In genomic region chr5:157026789-157027424, GRCh38 we compare ENCODE assay signal across 8 cellular contexts. TPM values are rescaled to one million over a fixed set of nuclear protein-coding genes. Genes with fewer than 3 reads are reported as not detected.
DNase-seq lines count a peak whose midpoint lies in the region; ATAC-seq and TF ChIP-seq lines count a peak whose summit lies in the region.

No MANE protein-coding gene starts in this region.

- peak overlapping the region; percentile 18 for H3K27ac Mint-ChIP-seq in CD8-positive, alpha-beta T cell

- H3K27ac ChIP-seq in CD8-positive, alpha-beta T cell (ENCODE audit: low read depth, low read length) = no peak overlapping the region
- no peak overlapping the region for H3K27ac ChIP-seq in RWPE1

- POLR2A ChIA-PET in CD8-positive, alpha-beta T cell (lab: Charles Lee) = no interaction called here
- POLR2A ChIA-PET in RWPE1 (lab: Yijun Ruan, JAX; ENCODE audit: low non-redundant PET) = no interaction called here

- no peaks in the 10 kb centered on the region for H3K9me3 ChIP-seq in CD8-positive, alpha-beta T cell (ENCODE audit: low read length)

- CTCF ChIA-PET in CD8-positive, alpha-beta T cell (lab: Charles Lee) = interaction anchor here (0.6 to 1.7 kb wide), 6 partner anchors 23 to 1203 kb away, joined by 3 to 4 read pairs (median 3); no protein-coding TSS in a partner anchor
- CTCF ChIA-PET in RWPE1 (lab: Yijun Ruan, JAX) = interaction anchor here (0.6 kb wide), 3 partner anchors 22 to 186 kb away, joined by 3 to 4 read pairs (median 4); no protein-coding TSS in a partner anchor

- H3K36me3 ChIP-seq in CD8-positive, alpha-beta T cell (ENCODE audit: insufficient read depth, low read length) = no peaks in the 10 kb centered on the region
- H3K36me3 ChIP-seq in H7 (replicated peaks; ENCODE audit: control insufficient read depth, insufficient read depth, low read length) (no peaks in the 10 kb centered on the region), kidney epithelial cell (ENCODE audit: control insufficient read depth, insufficient read depth, low read length) (no peaks in the 10 kb centered on the region)

- no peak overlapping the region for H3K4me3 Mint-ChIP-seq in CD8-positive, alpha-beta T cell

- peaks cover 35% of the 10 kb centered on the region for H3K4me1 ChIP-seq in CD8-positive, alpha-beta T cell (ENCODE audit: insufficient read depth, low read length)

- no peaks in the 10 kb centered on the region for H3K27me3 Mint-ChIP-seq in CD8-positive, alpha-beta T cell (ENCODE audit: low read depth)

- DNase-seq in CD8-positive, alpha-beta T cell = no peak
- DNase-seq in H7 (peak; percentile 73), RWPE1 (ENCODE audit: low spot score) (peak; percentile 82), kidney epithelial cell (ENCODE audit: low read depth) (no peak)
- DNase-seq in activated effector memory CD4-positive, alpha-beta T cell treated with Interleukin-2 at 50 U/mL for 16 hours = no peak

- peaks cover 54% of the 10 kb centered on the region for H3K4me1 Mint-ChIP-seq in CD8-positive, alpha-beta T cell (ENCODE audit: low read depth)

- TF ChIP-seq CTCF in CD8-positive, alpha-beta T cell (IDR thresholded peaks at IDR 0.05) = peak; percentile 28
- TF ChIP-seq CTCF in RWPE1 (conservative IDR thresholded peaks at IDR 0.05; ENCODE audit: low read depth) (peak; percentile 39), kidney epithelial cell (IDR thresholded peaks at IDR 0.05; ENCODE audit: insufficient read depth, low read length, poor library complexity, severe bottlenecking) (peak; percentile 81)

- H3K9me3 Mint-ChIP-seq in CD8-positive, alpha-beta T cell = no peaks in the 10 kb centered on the region

- intact Hi-C loops in CD8-positive, alpha-beta T cell (cut with DNase I, micrococcal nuclease) = loop anchor here in 1 of 2 experiments (5.0 kb wide), 1 partner anchor 135 kb away; no protein-coding TSS in a partner anchor

- no peak for ATAC-seq in CD8-positive, alpha-beta T cell
- ATAC-seq in GM19463 (IDR thresholded peaks at IDR 0.05; ENCODE audit: unreplicated experiment) = no peak
- no peak for ATAC-seq in HG03565 (IDR thresholded peaks at IDR 0.05; ENCODE audit: unreplicated experiment)
- ATAC-seq in HG02885 (IDR thresholded peaks at IDR 0.05; ENCODE audit: poor library complexity, unreplicated experiment) = no peak

- peaks cover 11% of the 10 kb centered on the region for H3K36me3 Mint-ChIP-seq in CD8-positive, alpha-beta T cell

- H3K4me3 ChIP-seq in CD8-positive, alpha-beta T cell (ENCODE audit: low read depth, low read length) = no peak overlapping the region
- H3K4me3 ChIP-seq in H7 (ENCODE audit: insufficient read depth, low read depth, low read length) = no peak overlapping the region
- H3K4me3 ChIP-seq in kidney epithelial cell (ENCODE audit: low read depth, low read length) = no peak overlapping the region

- H3K27me3 ChIP-seq in CD8-positive, alpha-beta T cell (ENCODE audit: insufficient read depth, low read length) = no peaks in the 10 kb centered on the region
- H3K27me3 ChIP-seq in H7 (ENCODE audit: control insufficient read depth, insufficient read depth, low read length) = no peaks in the 10 kb centered on the region
- H3K27me3 ChIP-seq in kidney epithelial cell (ENCODE audit: control insufficient read depth, insufficient read depth, low read length) = no peaks in the 10 kb centered on the region

RNA-seq across cellular contexts. Expression of gene HAVCR1, which starts 32.0 kb away (rescaled TPM):
- total RNA-seq in CD8-positive, alpha-beta T cell = 1 to 10 TPM; 2.3 to 2.6 TPM
- not detected in 2 replicates for total RNA-seq in H7 (2014; rRNA removed; shearing (Covaris generic))
- 0.29 and 1.4 TPM in 2 replicates for total RNA-seq in kidney epithelial cell

Comparison
In these comparisons a context has a peak if more than half of its experiments do, and no peak if none do; other contexts are left out.
1. DNase-seq: peak in H7 (single experiment) and RWPE1 (single experiment); none in CD8-positive, alpha-beta T cell (0 of 7), kidney epithelial cell (single experiment) and activated effector memory CD4-positive, alpha-beta T cell treated with Interleukin-2 at 50 U/mL for 16 hours (single experiment).
2. CTCF ChIP-seq: peak in every context shown above with its lines; median percentile 81 in kidney epithelial cell; 39 in RWPE1; 28 in CD8-positive, alpha-beta T cell.